15 cellular contexts compared by ENCODE assay signal in the genomic region with DNA sequence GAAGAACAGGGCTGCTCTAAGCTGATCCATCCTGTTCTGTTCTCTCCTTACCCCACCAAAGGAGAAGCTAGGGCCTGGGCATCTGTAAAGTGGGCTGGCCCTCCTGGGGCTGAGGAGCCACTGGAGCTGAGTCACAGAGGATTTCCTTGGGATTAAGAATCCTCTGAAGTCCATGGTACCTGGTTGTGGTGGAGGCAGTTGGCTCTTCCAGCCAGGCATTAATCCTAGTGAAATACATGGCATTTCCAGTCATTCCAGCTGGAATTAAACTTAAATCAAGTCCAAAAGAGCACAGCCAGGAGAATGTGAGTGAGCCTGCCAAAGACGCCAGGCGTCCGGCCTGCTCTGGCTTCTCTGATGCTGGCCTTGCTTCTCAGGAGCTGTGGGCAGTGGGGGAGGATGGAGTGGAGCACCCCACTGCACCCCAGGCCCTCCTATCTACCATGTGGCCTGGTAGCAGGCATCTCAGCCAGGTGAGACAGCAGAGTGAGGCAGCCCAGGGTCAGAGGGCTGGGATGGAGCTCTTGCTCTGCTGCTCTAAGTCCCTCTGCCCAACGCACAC. TPM values are rescaled to one million over a fixed set of nuclear protein-coding genes. Genes with fewer than 3 reads are reported as not detected.
A peak's percentile ranks its signal among the peaks of the same experiment; 100 is the strongest.
DNase-seq lines count a peak whose midpoint lies in the region; ATAC-seq and TF ChIP-seq lines count a peak whose summit lies in the region.
"Had no signal": no experiment of that assay in that cellular context is flagged by ENCODE, and none has a peak within 500 bp of the region (broad histone marks: within the 10 kb centered on the region; RNA-seq: fewer than 3 reads in every experiment).

No MANE protein-coding gene starts in this region.

- H3K36me3 Mint-ChIP-seq in natural killer cell treated with Interleukin-12 subunit alpha and Interleukin-12 subunit beta and Interleukin-15 and Interleukin-18, amount 100 ng/mL, for 72 hours: no peaks in the 10 kb centered on the region
- no peaks in the 10 kb centered on the region for H3K36me3 Mint-ChIP-seq in natural killer cell
- H3K36me3 Mint-ChIP-seq: CD8-positive, alpha-beta T cell had no signal

- peak; percentile 42 for DNase-seq in natural killer cell treated with Interleukin-12 subunit alpha and Interleukin-12 subunit beta and Interleukin-15 and Interleukin-18, amount 100 ng/mL, for 72 hours (ENCODE audit: low spot score)
- DNase-seq in natural killer cell: no peak
- peak; percentile 90 for DNase-seq in retinal pigment epithelial cell (ENCODE audit: low read depth)
- no peak for DNase-seq in stomach
- no peak for DNase-seq in H4 (ENCODE audit: low spot score)
- DNase-seq: Calu3; CD8-positive, alpha-beta T cell; NCI-H1105 treated with DMSO at 0.1 percent for 48 hours; NCI-H1694 treated with DMSO at 0.1 percent for 48 hours had no signal

- peaks cover 3 to 9% of the 10 kb centered on the region in 2 donors for H3K4me1 Mint-ChIP-seq in natural killer cell treated with Interleukin-12 subunit alpha and Interleukin-12 subunit beta and Interleukin-15 and Interleukin-18, amount 100 ng/mL, for 72 hours (ENCODE audit: low read depth in 2 of 2)
- H3K4me1 Mint-ChIP-seq in natural killer cell: peaks cover 6% of the 10 kb centered on the region in 2 donors

- TF ChIP-seq CTCF in natural killer cell (IDR thresholded peaks at IDR 0.05): no peak
- no peak for TF ChIP-seq CTCF in retinal pigment epithelial cell (conservative IDR thresholded peaks at IDR 0.05; ENCODE audit: low read depth, low read length)
- TF ChIP-seq CTCF in stomach (IDR thresholded peaks at IDR 0.05): no peak

- no peaks in the 10 kb centered on the region for H3K9me3 ChIP-seq in stomach
- H3K9me3 ChIP-seq: BLaER1, Peyer's patch had no signal

- H3K9me3 Mint-ChIP-seq in natural killer cell treated with Interleukin-12 subunit alpha and Interleukin-12 subunit beta and Interleukin-15 and Interleukin-18, amount 100 ng/mL, for 72 hours: no peaks in the 10 kb centered on the region
- H3K9me3 Mint-ChIP-seq in natural killer cell: no peaks in the 10 kb centered on the region
- H3K9me3 Mint-ChIP-seq: CD8-positive, alpha-beta T cell had no signal

- no peaks in the 10 kb centered on the region for H3K36me3 ChIP-seq in stomach
- H3K36me3 ChIP-seq: BLaER1, Peyer's patch had no signal

- no peak for ATAC-seq in natural killer cell treated with Interleukin-12 subunit alpha and Interleukin-12 subunit beta and Interleukin-15 and Interleukin-18, amount 100 ng/mL, for 72 hours
- ATAC-seq in natural killer cell (no peak), esophagus mucosa (peak; percentile 14), HG02840 (IDR thresholded peaks at IDR 0.05; ENCODE audit: low FRiP score, unreplicated experiment) (no peak)
- ATAC-seq: CD8-positive, alpha-beta T cell; HCT116; K562 had no signal

- TF ChIP-seq EP300 in stomach (IDR thresholded peaks at IDR 0.05): no peak

- intact Hi-C loops in natural killer cell (cut with micrococcal nuclease): no loop called here
- intact Hi-C loops in stomach (cut with DNase I; ENCODE audit: low total_unique reads): no loop called here

- H3K27me3 Mint-ChIP-seq in natural killer cell treated with Interleukin-12 subunit alpha and Interleukin-12 subunit beta and Interleukin-15 and Interleukin-18, amount 100 ng/mL, for 72 hours: no peaks in the 10 kb centered on the region
- no peaks in the 10 kb centered on the region for H3K27me3 Mint-ChIP-seq in natural killer cell (ENCODE audit: low read depth in 2 of 2)

- no peak overlapping the region for H3K27ac ChIP-seq in stomach
- H3K27ac ChIP-seq: BLaER1, Peyer's patch had no signal

- H3K27me3 ChIP-seq in stomach: no peaks in the 10 kb centered on the region
- H3K27me3 ChIP-seq: BLaER1, Peyer's patch had no signal

- no peak overlapping the region for H3K27ac Mint-ChIP-seq in natural killer cell treated with Interleukin-12 subunit alpha and Interleukin-12 subunit beta and Interleukin-15 and Interleukin-18, amount 100 ng/mL, for 72 hours
- no peak overlapping the region for H3K27ac Mint-ChIP-seq in natural killer cell
- H3K27ac Mint-ChIP-seq: CD8-positive, alpha-beta T cell had no signal

- no peak overlapping the region for H3K4me3 ChIP-seq in retinal pigment epithelial cell (ENCODE audit: low read length)
- H3K4me3 ChIP-seq in stomach: no peak overlapping the region
- H3K4me3 ChIP-seq: BLaER1, K562, Peyer's patch had no signal

- WGBS in stomach, 5 donors: 46 to 95% (median 73%) methylated on average over 4 of the region's 4 CpGs

- H3K4me3 Mint-ChIP-seq in natural killer cell treated with Interleukin-12 subunit alpha and Interleukin-12 subunit beta and Interleukin-15 and Interleukin-18, amount 100 ng/mL, for 72 hours: no peak overlapping the region
- no peak overlapping the region for H3K4me3 Mint-ChIP-seq in natural killer cell
- H3K4me3 Mint-ChIP-seq: CD8-positive, alpha-beta T cell had no signal

- no peak for TF ChIP-seq POLR2A in stomach (IDR thresholded peaks at IDR 0.05)

- peaks cover 0 to 10% (median 7%) of the 10 kb centered on the region in 4 donors for H3K4me1 ChIP-seq in stomach
- H3K4me1 ChIP-seq: BLaER1, Peyer's patch had no signal

RNA-seq across cellular contexts. Expression of gene TENT5C, which starts 23.4 kb away (rescaled TPM):
- 10 to 100 TPM; 75.1 to 86.2 TPM for total RNA-seq in natural killer cell treated with Interleukin-12 subunit alpha and Interleukin-12 subunit beta and Interleukin-15 and Interleukin-18, amount 100 ng/mL, for 72 hours
- 100 to 1,000 TPM in 1 of 3 donors, 10 to 100 TPM in 2; 80.6 to 109 (median 90.9) TPM for total RNA-seq in natural killer cell
- total RNA-seq in esophagus mucosa: 1.1 TPM
- total RNA-seq in stomach: 10 to 100 TPM in 4 of 5 donors, 1 to 10 TPM in 1; 9.0 to 28.1 (median 14.7) TPM
- polyA plus RNA-seq in stomach: 1 to 10 TPM; 6.0 to 9.5 (median 8.3) TPM
- total RNA-seq in H4 (2014; rRNA removed; shearing (Covaris generic)): 0.76 and 1.1 TPM in 2 replicates

Comparison
In these comparisons a context has a peak if more than half of its experiments do, and no peak if none do; other contexts are left out.
1. DNase-seq: peak in natural killer cell treated with Interleukin-12 subunit alpha and Interleukin-12 subunit beta and Interleukin-15 and Interleukin-18, amount 100 ng/mL, for 72 hours (single experiment) and retinal pigment epithelial cell (single experiment); none in natural killer cell (single experiment), stomach (single experiment) and H4 (single experiment).